Comparison of ENCODE assay signal across 8 cellular contexts in the genomic region with DNA sequence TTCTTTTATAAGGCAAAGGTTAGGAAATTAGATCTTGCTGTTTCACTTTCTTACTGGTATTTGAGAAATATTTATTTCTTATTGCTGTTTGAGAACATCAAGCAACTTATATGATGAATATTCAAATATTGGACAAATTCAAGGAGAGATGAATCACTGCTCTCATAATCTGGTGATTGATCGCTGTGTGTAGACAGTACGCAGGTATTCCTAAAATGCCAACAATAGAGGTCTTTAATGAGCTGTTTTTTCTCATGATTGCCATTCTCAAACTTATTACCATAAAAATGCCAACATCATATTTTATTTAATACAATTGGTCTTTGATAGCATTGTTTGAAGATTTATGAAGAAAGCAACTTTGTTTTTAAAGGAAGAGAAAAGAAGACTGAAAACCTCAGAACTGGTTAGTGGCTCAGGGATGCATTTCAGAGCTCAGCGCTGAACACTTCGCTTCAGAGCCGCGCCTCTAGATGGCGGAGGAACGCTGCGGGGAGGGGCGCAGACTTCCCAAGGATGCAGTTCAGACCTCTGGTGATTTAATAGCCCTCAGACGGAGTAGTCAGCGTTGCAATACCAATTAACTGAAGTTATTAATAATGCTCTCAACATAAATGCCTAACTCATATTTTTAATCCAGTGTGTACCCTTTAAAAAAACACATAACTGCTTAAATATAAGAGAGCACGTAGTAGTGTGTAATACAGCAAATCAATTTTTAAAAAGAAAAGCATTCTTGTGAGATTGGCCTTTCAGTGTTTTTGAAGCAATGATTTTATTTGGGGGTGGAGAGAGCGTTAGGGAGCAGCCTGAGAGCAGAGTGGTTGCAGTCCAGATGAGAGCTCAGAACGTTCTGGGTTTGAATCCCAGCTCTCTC. TPM values are rescaled to one million over a fixed set of nuclear protein-coding genes. Genes with fewer than 3 reads are reported as not detected.
A peak's percentile ranks its signal among the peaks of the same experiment; 100 is the strongest.
DNase-seq lines count a peak whose midpoint lies in the region; ATAC-seq and TF ChIP-seq lines count a peak whose summit lies in the region.

No MANE protein-coding gene starts in this region.

- CTCF ChIA-PET in PC-9 (lab: Charles Lee) = interaction anchor here (0.6 kb wide), 1 partner anchor 72 kb away, joined by 5 read pairs; no protein-coding TSS in a partner anchor

- no peak overlapping the region for H3K27ac ChIP-seq in PC-9

- in situ Hi-C loops in SK-MEL-5 (cut with HindIII; ENCODE audit: low pct_unique_long_range_greater_than_20kb, low sequenced_read_pairs) = no loop called here

- no peaks in the 10 kb centered on the region for H3F3A ChIP-seq in PC-9 (ENCODE audit: insufficient read depth, low read depth)

- H4K20me1 ChIP-seq in PC-9 (ENCODE audit: insufficient read depth) = no peaks in the 10 kb centered on the region

- H3K9me2 ChIP-seq in PC-9 (ENCODE audit: insufficient read depth) = no peaks in the 10 kb centered on the region

- no peak overlapping the region for H2AFZ ChIP-seq in PC-9

- peak; percentile 59 for ATAC-seq in HG03342 (IDR thresholded peaks at IDR 0.05; ENCODE audit: unreplicated experiment)
- ATAC-seq in Right ventricle myocardium superior (ENCODE audit: poor library complexity) = peak; percentile 90

- peak; percentile 25 for DNase-seq in NCI-H2171 treated with DMSO at 0.1 percent for 48 hours (lab: John Stamatoyannopoulos, UW)
- no peak for DNase-seq in NCI-H2171 (lab: John Stamatoyannopoulos, UW)
- DNase-seq in SK-MEL-5 (ENCODE audit: low read depth, low spot score) = peak; percentile 63
- DNase-seq in Right ventricle myocardium superior = peak; percentile 73
- peak; percentile 82 for DNase-seq in posterior vena cava (ENCODE audit: low spot score)
- DNase-seq in T1000 (lab: John Stamatoyannopoulos, UW) = no peak
- DNase-seq in PC-9 = no peak

- no peaks in the 10 kb centered on the region for H3K4me1 ChIP-seq in PC-9 (replicated peaks; ENCODE audit: insufficient read depth)

- H3K9me3 ChIP-seq in PC-9 (ENCODE audit: insufficient read depth, low read depth) = no peaks in the 10 kb centered on the region

- H3K79me2 ChIP-seq in PC-9 (ENCODE audit: low read depth) = no peaks in the 10 kb centered on the region

- TF ChIP-seq CTCF in PC-9 (conservative IDR thresholded peaks at IDR 0.05) = no peak

- intact Hi-C loops in Right ventricle myocardium superior (cut with DNase I) (no loop called here), posterior vena cava (cut with DNase I) (no loop called here), PC-9 (cut with micrococcal nuclease; ENCODE audit: unreplicated experiment) (no loop called here)

- no TSS peak for BruUV-seq in PC-9 (replicated peaks; lab: Mats Ljungman, UMichigan)

- no peaks in the 10 kb centered on the region for H3K36me3 ChIP-seq in PC-9 (ENCODE audit: low read depth)

- POLR2A ChIA-PET in PC-9 (lab: Charles Lee; ENCODE audit: unreplicated experiment) = no interaction called here

- no peak overlapping the region for H3K4me2 ChIP-seq in PC-9

- H3K4me3 ChIP-seq in PC-9 = no peak overlapping the region

- H3K27me3 ChIP-seq in PC-9 (ENCODE audit: insufficient read depth, low read depth) = no peaks in the 10 kb centered on the region

RNA-seq across cellular contexts. Expression of a gene that starts 38.5 kb away (rescaled TPM):
- total RNA-seq in SK-MEL-5 (2014; rRNA removed; shearing (Covaris generic)) = not detected in 2 replicates
- not detected in 2 replicates for polyA plus RNA-seq in SK-MEL-5 (2015; cell fraction: cytosol; rRNA removed)
- polyA plus RNA-seq in SK-MEL-5 (2015; cell fraction: nucleus; rRNA removed) = not detected in 2 replicates
- total RNA-seq in Right ventricle myocardium superior (20.1 TPM), posterior vena cava (100 to 1,000 TPM; 124 to 202 TPM), PC-9 (2021) (10.3 and 12.1 TPM in 2 replicates)

Comparison
In these comparisons a context has a peak if more than half of its experiments do, and no peak if none do; other contexts are left out.
1. DNase-seq: peak in NCI-H2171 treated with DMSO at 0.1 percent for 48 hours (single experiment), SK-MEL-5 (single experiment), Right ventricle myocardium superior (single experiment) and posterior vena cava (single experiment); none in NCI-H2171 (single experiment), T1000 (single experiment) and PC-9 (0 of 2).
2. RNA of a gene that starts 38.5 kb away (total RNA-seq): 124 to 202 TPM in posterior vena cava, 20.1 TPM in Right ventricle myocardium superior (single experiment) and 10.3 to 12.1 TPM in PC-9; not detected in SK-MEL-5; every median in the first group is over 10 times any median in the second.